Comparison of ENCODE assay signal across 1 cellular context in the genomic region with DNA sequence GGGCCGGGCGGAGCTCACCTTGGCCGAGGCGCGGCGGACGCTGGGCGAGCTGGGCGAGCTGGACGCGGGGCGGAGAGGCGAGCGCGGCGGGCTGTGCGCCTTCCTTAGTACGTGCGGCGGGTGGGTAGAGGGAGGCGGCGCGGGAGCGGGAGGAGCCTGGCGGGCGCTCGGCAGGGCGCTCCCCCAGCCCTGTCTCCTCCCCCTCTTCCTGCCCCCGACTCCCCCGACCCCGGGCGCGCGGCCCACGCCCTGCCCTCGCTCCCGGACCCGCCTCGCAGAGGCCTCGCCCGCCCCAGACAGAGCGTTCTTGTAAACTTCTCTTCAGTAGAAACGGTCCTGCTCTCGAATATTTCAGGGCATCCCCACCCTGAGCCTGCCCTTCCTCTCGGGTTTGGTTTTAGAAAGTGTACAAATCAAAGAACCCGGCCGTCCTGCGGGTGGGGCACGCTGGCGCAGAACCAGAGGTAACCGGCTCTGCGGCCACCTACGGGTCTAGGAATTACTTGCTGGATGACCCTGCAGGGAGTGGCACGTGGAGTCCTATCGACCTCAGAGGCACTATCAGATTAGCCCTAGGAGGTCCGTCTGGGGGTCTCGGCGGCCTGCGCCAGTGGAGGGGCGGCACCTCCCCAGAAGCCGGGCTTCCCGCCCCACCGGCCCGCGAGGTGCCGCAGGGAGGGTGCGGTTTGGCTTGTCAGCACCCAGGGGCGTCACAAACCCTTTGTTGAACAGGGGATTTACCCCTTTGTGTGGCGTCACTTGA.
TF ChIP-seq lines count a peak whose summit lies in the region.

A gene with protein sequence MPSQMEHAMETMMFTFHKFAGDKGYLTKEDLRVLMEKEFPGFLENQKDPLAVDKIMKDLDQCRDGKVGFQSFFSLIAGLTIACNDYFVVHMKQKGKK (minus strand): TSS at position 126 of the 763 bp plus-strand sequence. CDS start 7,629 bp downstream, outside the sequence.

TF ChIP-seq in IMR-90, 13 proteins besides CTCF, POLR2A, EP300 and RAD21 (continued from another document):
- TF ChIP-seq, protein P1, sequence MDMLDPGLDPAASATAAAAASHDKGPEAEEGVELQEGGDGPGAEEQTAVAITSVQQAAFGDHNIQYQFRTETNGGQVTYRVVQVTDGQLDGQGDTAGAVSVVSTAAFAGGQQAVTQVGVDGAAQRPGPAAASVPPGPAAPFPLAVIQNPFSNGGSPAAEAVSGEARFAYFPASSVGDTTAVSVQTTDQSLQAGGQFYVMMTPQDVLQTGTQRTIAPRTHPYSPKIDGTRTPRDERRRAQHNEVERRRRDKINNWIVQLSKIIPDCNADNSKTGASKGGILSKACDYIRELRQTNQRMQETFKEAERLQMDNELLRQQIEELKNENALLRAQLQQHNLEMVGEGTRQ (IDR thresholded peaks at IDR 0.05; ENCODE audit: low read depth, low read length) = no peak
- TF ChIP-seq FOS (IDR thresholded peaks at IDR 0.05; ENCODE audit: low read depth, low read length) = no peak
- no peak for TF ChIP-seq CEBPB (IDR thresholded peaks at IDR 0.05; ENCODE audit: low read depth, low read length)
- 0 out of 2 replicates have a peak, but pooled peaks have one; percentile 18 for TF ChIP-seq BHLHE40 (IDR thresholded peaks at IDR 0.05; ENCODE audit: low read depth, low read length)
- no peak for TF ChIP-seq CHD1 (IDR thresholded peaks at IDR 0.05; ENCODE audit: low read depth, low read length)
- peak; percentile 31; the same call in 1 of the 2 replicates for TF ChIP-seq MAZ (IDR thresholded peaks at IDR 0.05; ENCODE audit: borderline replicate concordance, low read depth, low read length)
